Comparison of ENCODE assay signal across 15 cellular contexts in the genomic region with DNA sequence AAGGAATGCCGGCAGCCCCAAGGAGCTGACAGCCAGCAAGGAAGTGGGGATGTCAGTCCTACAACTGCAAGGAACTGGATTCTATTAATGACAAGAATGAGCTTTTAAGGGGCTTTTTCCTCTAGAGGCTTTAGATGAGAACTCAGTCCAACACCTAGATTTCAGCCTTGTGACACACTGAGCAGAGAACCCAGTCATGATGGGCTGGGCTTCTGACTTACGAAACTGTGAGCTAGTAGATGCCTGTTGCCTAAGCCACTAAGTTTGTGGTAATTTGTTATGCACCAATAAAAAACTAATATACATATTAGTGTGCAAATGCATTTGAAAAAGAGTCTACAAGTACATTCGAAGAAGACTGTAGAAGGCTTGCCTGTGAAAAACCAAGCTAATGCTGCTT.
DNase-seq lines count a peak whose midpoint lies in the region; ATAC-seq and TF ChIP-seq lines count a peak whose summit lies in the region.
"Had no signal": no experiment of that assay in that cellular context is flagged by ENCODE, and none has a peak within 500 bp of the region (broad histone marks: within the 10 kb centered on the region; RNA-seq: fewer than 3 reads in every experiment).

No MANE protein-coding gene starts in this region.

- no peak overlapping the region for H2AFZ ChIP-seq in PC-9
- no peak overlapping the region for H2AFZ ChIP-seq in smooth muscle cell (ENCODE audit: low read depth)

- BruUV-seq in PC-9 (replicated peaks; lab: Mats Ljungman, UMichigan) = no TSS peak

- ATAC-seq in GM18502 (IDR thresholded peaks at IDR 0.05; ENCODE audit: poor library complexity, unreplicated experiment) = no peak
- ATAC-seq: body of pancreas; naive thymus-derived CD8-positive, alpha-beta T cell had no signal

- H3K4me2 ChIP-seq in PC-9 (0 out of 2 replicates have a peak overlapping the region, but pooled peaks have one; percentile 6), smooth muscle cell (peak overlapping the region; percentile 32)

- 86% methylated on average over 3 of the region's 3 CpGs for WGBS in smooth muscle cell (ENCODE audit: low lambda C conversion rate)

- peaks cover 15% of the 10 kb centered on the region for H3K4me1 ChIP-seq in PC-9 (replicated peaks; ENCODE audit: insufficient read depth)
- no peaks in the 10 kb centered on the region for H3K4me1 ChIP-seq in smooth muscle cell (ENCODE audit: low read depth)
- H3K4me1 ChIP-seq: body of pancreas had no signal

- H3K9me3 ChIP-seq in PC-9 (ENCODE audit: insufficient read depth, low read depth) (no peaks in the 10 kb centered on the region), smooth muscle cell (replicated peaks; ENCODE audit: low read depth) (no peaks in the 10 kb centered on the region)
- H3K9me3 ChIP-seq: body of pancreas had no signal

- peak overlapping the region; percentile 60 for H3K9ac ChIP-seq in smooth muscle cell (ENCODE audit: low read depth)

- 0 out of 2 replicates have a peak overlapping the region, but pooled peaks have one; percentile 34 for H3K27ac ChIP-seq in PC-9
- H3K27ac ChIP-seq in smooth muscle cell (ENCODE audit: low read depth) = peak overlapping the region; percentile 89
- H3K27ac ChIP-seq: body of pancreas had no signal

- no peaks in the 10 kb centered on the region for H4K20me1 ChIP-seq in PC-9 (ENCODE audit: insufficient read depth)
- no peaks in the 10 kb centered on the region for H4K20me1 ChIP-seq in smooth muscle cell (ENCODE audit: low read depth)

- H3K36me3 ChIP-seq in PC-9 (ENCODE audit: low read depth) (no peaks in the 10 kb centered on the region), smooth muscle cell (ENCODE audit: low read depth) (no peaks in the 10 kb centered on the region)

- H3K27me3 ChIP-seq in PC-9 (ENCODE audit: insufficient read depth, low read depth) (no peaks in the 10 kb centered on the region), smooth muscle cell (ENCODE audit: low read depth) (no peaks in the 10 kb centered on the region)
- H3K27me3 ChIP-seq: body of pancreas had no signal

- H3K4me3 ChIP-seq in PC-9 = no peak overlapping the region
- H3K4me3 ChIP-seq in smooth muscle cell = no peak overlapping the region
- H3K4me3 ChIP-seq: body of pancreas had no signal

- POLR2A ChIA-PET in PC-9 (lab: Charles Lee; ENCODE audit: unreplicated experiment) = interaction anchor here (0.6 kb wide), 1 partner anchor 284 kb away, joined by 6 read pairs; no protein-coding TSS in a partner anchor

- H3K79me2 ChIP-seq in PC-9 (ENCODE audit: low read depth) (no peaks in the 10 kb centered on the region), smooth muscle cell (ENCODE audit: low read depth) (no peaks in the 10 kb centered on the region)

- intact Hi-C loops in PC-9 (cut with micrococcal nuclease; ENCODE audit: unreplicated experiment) = no loop called here

- H3F3A ChIP-seq in PC-9 (ENCODE audit: insufficient read depth, low read depth) (peaks cover 6% of the 10 kb centered on the region; the same call in 1 of the 2 replicates), smooth muscle cell (ENCODE audit: low read depth) (no peaks in the 10 kb centered on the region)

- CTCF ChIA-PET in PC-9 (lab: Charles Lee) = interaction anchor here (0.6 kb wide), 1 partner anchor 12 kb away, joined by 7 read pairs; no protein-coding TSS in a partner anchor

- DNase-seq in HCEC 1CT (peak; percentile 59), PC-9 (no peak), fibroblast of gingiva (ENCODE audit: low read depth) (peak; percentile 48), smooth muscle cell (lab: John Stamatoyannopoulos, UW; ENCODE audit: unreplicated experiment) (no peak), A172 (ENCODE audit: low spot score) (no peak)
- DNase-seq in activated CD4-positive, CD25-positive, alpha-beta regulatory T cell (lab: John Stamatoyannopoulos, UW) = no peak
- DNase-seq: body of pancreas; GF-D8; KG1; left cardiac atrium; naive thymus-derived CD8-positive, alpha-beta T cell; NCI-H1930; NCI-H774; stimulated activated CD4-positive, alpha-beta T cell treated with anti-CD3 and anti-CD28 coated beads, Interleukin-4, amount 100 ng/mL, for 1 hour had no signal

- TF ChIP-seq CTCF in PC-9 (conservative IDR thresholded peaks at IDR 0.05) = no peak
- TF ChIP-seq CTCF in smooth muscle cell (IDR thresholded peaks at IDR 0.05; ENCODE audit: borderline replicate concordance, insufficient read depth, poor library complexity, severe bottlenecking) = no peak

- H3K9me2 ChIP-seq in PC-9 (ENCODE audit: insufficient read depth) = no peaks in the 10 kb centered on the region

Comparison
In these comparisons a context has a peak if more than half of its experiments do, and no peak if none do; other contexts are left out.
1. DNase-seq: peak in HCEC 1CT (single experiment) and fibroblast of gingiva (single experiment); none in PC-9 (0 of 2), smooth muscle cell (single experiment), activated CD4-positive, CD25-positive, alpha-beta regulatory T cell (0 of 4) and A172 (single experiment).